Comparison of ENCODE assay signal across 12 cellular contexts in genomic region chr10:71694039-71694471, GRCh38. TPM values are rescaled to one million over a fixed set of nuclear protein-coding genes. Genes with fewer than 3 reads are reported as not detected.
DNase-seq lines count a peak whose midpoint lies in the region; ATAC-seq and TF ChIP-seq lines count a peak whose summit lies in the region.
"Had no signal": no experiment of that assay in that cellular context is flagged by ENCODE, and none has a peak within 500 bp of the region (broad histone marks: within the 10 kb centered on the region; RNA-seq: fewer than 3 reads in every experiment).

No MANE protein-coding gene starts in this region.

- H3K27ac ChIP-seq in right atrium auricular region (peak overlapping the region; percentile 2 to 43), upper lobe of right lung (peak overlapping the region; percentile 70)
- H3K27ac ChIP-seq: testis, VCaP had no signal

- intact Hi-C loops in cardiac septum (cut with DNase I) (loop anchor here (5.0 kb wide), 1 partner anchor 82 kb away; no protein-coding TSS in a partner anchor), upper lobe of right lung (cut with DNase I) (no loop called here)

- peaks cover 0 to 26% of the 10 kb centered on the region in 2 donors for H3K4me1 ChIP-seq in right atrium auricular region
- peaks cover 26% of the 10 kb centered on the region for H3K4me1 ChIP-seq in upper lobe of right lung
- H3K4me1 ChIP-seq: testis had no signal

- peaks cover 40 to 41% of the 10 kb centered on the region in 2 donors for H3K4me1 Mint-ChIP-seq in effector memory CD8-positive, alpha-beta T cell (ENCODE audit: low read depth in 2 of 2)
- no peaks in the 10 kb centered on the region for H3K4me1 Mint-ChIP-seq in glutamatergic neuron (ENCODE audit: low read depth, unreplicated experiment)

- H3K36me3 ChIP-seq in right atrium auricular region (no peaks in the 10 kb centered on the region), upper lobe of right lung (no peaks in the 10 kb centered on the region)

- no peak for TF ChIP-seq CTCF in right atrium auricular region (IDR thresholded peaks at IDR 0.05)
- TF ChIP-seq CTCF in upper lobe of right lung (IDR thresholded peaks at IDR 0.05) = no peak
- TF ChIP-seq CTCF in glutamatergic neuron (IDR thresholded peaks at IDR 0.05; ENCODE audit: partially characterized antibody, unreplicated experiment) = no peak

- H3K27ac Mint-ChIP-seq in effector memory CD8-positive, alpha-beta T cell = peak overlapping the region; percentile 72 to 90
- no peak overlapping the region for H3K27ac Mint-ChIP-seq in glutamatergic neuron (ENCODE audit: unreplicated experiment)

- DNase-seq in right atrium auricular region (ENCODE audit: low spot score) = no peak
- no peak for DNase-seq in cardiac septum (ENCODE audit: low spot score)
- no peak for DNase-seq in effector memory CD8-positive, alpha-beta T cell
- DNase-seq in upper lobe of right lung = no peak
- no peak for DNase-seq in glutamatergic neuron
- no peak for DNase-seq in globus pallidus (ENCODE audit: low spot score)
- DNase-seq: amniotic stem cell, COR-L47 had no signal

- H3K4me3 ChIP-seq in right atrium auricular region (no peak overlapping the region), upper lobe of right lung (no peak overlapping the region)
- H3K4me3 ChIP-seq: testis had no signal

- H3K9me3 Mint-ChIP-seq in effector memory CD8-positive, alpha-beta T cell = no peaks in the 10 kb centered on the region
- peaks cover 2% of the 10 kb centered on the region for H3K9me3 Mint-ChIP-seq in glutamatergic neuron (ENCODE audit: unreplicated experiment)

- peak overlapping the region; percentile 76 to 77 for H3K4me3 Mint-ChIP-seq in effector memory CD8-positive, alpha-beta T cell
- no peak overlapping the region for H3K4me3 Mint-ChIP-seq in glutamatergic neuron (ENCODE audit: unreplicated experiment)

- peaks cover 0 to 7% of the 10 kb centered on the region in 2 donors for H3K9me3 ChIP-seq in right atrium auricular region
- H3K9me3 ChIP-seq in upper lobe of right lung = no peaks in the 10 kb centered on the region
- H3K9me3 ChIP-seq: testis had no signal

- H3K36me3 Mint-ChIP-seq in effector memory CD8-positive, alpha-beta T cell (ENCODE audit: insufficient read depth) = peaks cover 8% of the 10 kb centered on the region
- H3K36me3 Mint-ChIP-seq in glutamatergic neuron (ENCODE audit: unreplicated experiment) = no peaks in the 10 kb centered on the region

- H3K27me3 Mint-ChIP-seq in effector memory CD8-positive, alpha-beta T cell = no peaks in the 10 kb centered on the region
- H3K27me3 Mint-ChIP-seq in glutamatergic neuron (ENCODE audit: unreplicated experiment) = peaks cover 4% of the 10 kb centered on the region

- peak; percentile 15 for ATAC-seq in HG03045 (IDR thresholded peaks at IDR 0.05; ENCODE audit: unreplicated experiment)
- ATAC-seq in effector memory CD8-positive, alpha-beta T cell (replicated peaks) = no peak
- ATAC-seq in upper lobe of right lung = no peak
- ATAC-seq in HG02623 (IDR thresholded peaks at IDR 0.05; ENCODE audit: unreplicated experiment) = no peak

- H3K27me3 ChIP-seq in right atrium auricular region (no peaks in the 10 kb centered on the region), upper lobe of right lung (no peaks in the 10 kb centered on the region)
- H3K27me3 ChIP-seq: testis had no signal

RNA-seq across cellular contexts. Expression of gene C10orf105, which starts 25.5 kb away (rescaled TPM):
- 1 to 10 TPM in 1 of 2 donors, not detected in 1; 1.3 TPM for total RNA-seq in right atrium auricular region
- not detected for total RNA-seq in cardiac septum
- 0.52 TPM for total RNA-seq in upper lobe of right lung
- total RNA-seq in glutamatergic neuron (ENCODE audit: unreplicated experiment) = not detected
